Comparison of ENCODE assay signal across 9 cellular contexts in genomic region chr9:137198051-137198747, GRCh38. TPM values are rescaled to one million over a fixed set of nuclear protein-coding genes. Genes with fewer than 3 reads are reported as not detected.
A peak's percentile ranks its signal among the peaks of the same experiment; 100 is the strongest.
DNase-seq lines count a peak whose midpoint lies in the region; ATAC-seq, FAIRE-seq and TF ChIP-seq lines count a peak whose summit lies in the region.
"Had no signal": no experiment of that assay in that cellular context is flagged by ENCODE, and none has a peak within 500 bp of the region (broad histone marks: within the 10 kb centered on the region; RNA-seq: fewer than 3 reads in every experiment).

No MANE protein-coding gene starts in this region.

- ATAC-seq in GM23338 = no peak

- H3K79me2 ChIP-seq in GM23338 (replicated peaks; ENCODE audit: insufficient read depth) = peaks cover 57% of the 10 kb centered on the region

- peaks cover 16% of the 10 kb centered on the region; the same call in 1 of the 2 replicates for H3K4me1 ChIP-seq in GM23338 (ENCODE audit: insufficient read depth)
- peaks cover 55 to 60% of the 10 kb centered on the region in 2 donors for H3K4me1 ChIP-seq in mucosa of rectum (ENCODE audit: control insufficient read depth in 2 of 2, insufficient read depth in 2 of 2, low read length in 2 of 2)

- no peaks in the 10 kb centered on the region for H3K9me3 ChIP-seq in mucosa of rectum (ENCODE audit: control insufficient read depth in 2 of 2, low read length in 2 of 2)

- no peaks in the 10 kb centered on the region; the same call in 2 of the 3 replicates for H3K9me3 Mint-ChIP-seq in GM23338

- TF ChIP-seq CTCF in AG04449 (IDR thresholded peaks at IDR 0.05; ENCODE audit: insufficient read depth, low read length, missing control alignments) (no peak), GM23338 (conservative IDR thresholded peaks at IDR 0.05; ENCODE audit: low read depth in 2 of 2) (no peak)

- H3K27me3 ChIP-seq in GM23338 (ENCODE audit: insufficient read depth) (no peaks in the 10 kb centered on the region), mucosa of rectum (ENCODE audit: control insufficient read depth in 2 of 2, insufficient read depth in 2 of 2, low read length in 2 of 2) (no peaks in the 10 kb centered on the region)

- POLR2A ChIA-PET in AG04449 (lab: Yijun Ruan, JAX) = interaction anchor here (1.5 kb wide), 1 partner anchor 9 kb away, joined by 5 read pairs; the partner anchor contains the start of genes ANAPC2 and SSNA1

- H3K4me1 Mint-ChIP-seq in GM23338 = peaks cover 25% of the 10 kb centered on the region

- H2AFZ ChIP-seq in GM23338 = no peak overlapping the region

- no peak for FAIRE-seq in GM12892 (lab: Jason Lieb, UNC)

- no peak overlapping the region for H3K27ac ChIP-seq in GM23338 (ENCODE audit: low read depth)
- peak overlapping the region; percentile 73 for H3K27ac ChIP-seq in caudate nucleus (ENCODE audit: low read depth, low read length)
- H3K27ac ChIP-seq in mucosa of rectum (ENCODE audit: low read depth in 2 of 2, low read length in 2 of 2) = peak overlapping the region; percentile 96 to 97

- no peaks in the 10 kb centered on the region for H3K36me3 ChIP-seq in GM23338 (ENCODE audit: insufficient read depth)
- H3K36me3 ChIP-seq in mucosa of rectum (ENCODE audit: control insufficient read depth in 2 of 2, insufficient read depth in 2 of 2, low read length in 2 of 2) = peaks cover 0 to under 1% of the 10 kb centered on the region in 2 donors

- no peaks in the 10 kb centered on the region for H3K9me2 ChIP-seq in GM23338 (ENCODE audit: insufficient read depth)

- H3K4me3 ChIP-seq in AG04449 (ENCODE audit: low read depth, low read length) = peak overlapping the region; percentile 57
- H3K4me3 ChIP-seq in GM23338 = peak overlapping the region; percentile 55; the same call in 1 of the 2 replicates
- H3K4me3 ChIP-seq in mucosa of rectum (ENCODE audit: low read length in 2 of 2) = peak overlapping the region; percentile 67 to 72

- no peak overlapping the region for H3K27ac Mint-ChIP-seq in GM23338

- no peak for TF ChIP-seq POLR2A in GM12892 (IDR thresholded peaks at IDR 0.05; ENCODE audit: low read depth, low read length)

- peak overlapping the region; percentile 43 for H3K4me3 Mint-ChIP-seq in GM23338

- peaks cover 7% of the 10 kb centered on the region for H3K27me3 Mint-ChIP-seq in GM23338 (ENCODE audit: insufficient read depth, low read depth, poor library complexity)

- peak overlapping the region; percentile 87 for H3K4me2 ChIP-seq in GM23338

- H4K20me1 ChIP-seq in GM23338 (replicated peaks; ENCODE audit: insufficient read depth) = peaks cover 4% of the 10 kb centered on the region

- H3K9ac ChIP-seq in mucosa of rectum (ENCODE audit: low read depth in 1 of 2, low read length in 2 of 2) = peak overlapping the region; percentile 83

- no peak for DNase-seq in AG04449 (ENCODE audit: low read depth, low spot score)
- DNase-seq in GM23338 (ENCODE audit: low spot score) = no peak
- peak in 6 of 61 donors; percentile 17 to 57 (median 36) for DNase-seq in caudate nucleus (lab: John Stamatoyannopoulos, UW)
- DNase-seq in GM12892 (ENCODE audit: insufficient read length) = no peak
- no peak for DNase-seq in stimulated activated naive CD4-positive, alpha-beta T cell treated with Interleukin-2 at 50 U/mL for 16 hours (lab: John Stamatoyannopoulos, UW)
- no peak for DNase-seq in DMS79 treated with DMSO at 0.1 percent for 48 hours (lab: John Stamatoyannopoulos, UW)
- no peak for DNase-seq in Kasumi-1 (lab: John Stamatoyannopoulos, UW)
- DNase-seq: SHP77 had no signal

- no peaks in the 10 kb centered on the region; the same call in 2 of the 3 replicates for H3K36me3 Mint-ChIP-seq in GM23338 (ENCODE audit: low read depth)

- H3F3A ChIP-seq in GM23338 (replicated peaks; ENCODE audit: low read depth) = peaks cover 15% of the 10 kb centered on the region; the same call in 1 of the 2 replicates

- CTCF ChIA-PET in AG04449 (lab: Yijun Ruan, JAX) = interaction anchor here (1.8 to 2.5 kb wide), 2 partner anchors 9 to 39 kb away, joined by 7 to 15 read pairs; partner anchors contain the start of genes ANAPC2 and SSNA1

TF ChIP-seq in GM23338, 12 proteins besides CTCF, POLR2A, EP300 and RAD21 (continues in another document):
- TF ChIP-seq ETS1 (IDR thresholded peaks at IDR 0.05) (no peak), EZH2phosphoT487 (IDR thresholded peaks at IDR 0.05; ENCODE audit: unreplicated experiment) (no peak), EZH2 (IDR thresholded peaks at IDR 0.05; ENCODE audit: low read depth, unreplicated experiment) (no peak), ZNF331 (CRISPR knock-in tag; IDR thresholded peaks at IDR 0.05; ENCODE audit: low read depth) (no peak), POLR2AphosphoS5 (IDR thresholded peaks at IDR 0.05; ENCODE audit: low read depth) (no peak), ZNF114 (CRISPR knock-in tag; IDR thresholded peaks at IDR 0.05) (no peak), JUNB (IDR thresholded peaks at IDR 0.05; ENCODE audit: unreplicated experiment) (no peak), STAT1 (IDR thresholded peaks at IDR 0.05; ENCODE audit: unreplicated experiment) (no peak), NANOG (IDR thresholded peaks at IDR 0.05; ENCODE audit: borderline replicate concordance) (no peak), REST (IDR thresholded peaks at IDR 0.05; ENCODE audit: unreplicated experiment) (no peak), CREB1 (CRISPR knock-in tag; IDR thresholded peaks at IDR 0.05; ENCODE audit: low read depth) (no peak)

RNA-seq across cellular contexts. Expression of gene TPRN, which starts 2.3 kb away (rescaled TPM):
- 29.2 and 29.3 TPM in 2 replicates for total RNA-seq in GM23338 (2014; rRNA removed; shearing (Covaris generic))
- 6.4 and 9.1 TPM in 2 replicates for polyA plus RNA-seq in GM23338 (2016; fragmentation: Nextera tagmentation; extraction: Ambion mirVana)
- 4.1 TPM for polyA plus RNA-seq in GM12892 (2012; ENCODE audit: missing spikeins)

RNA-seq across cellular contexts. Expression of gene TMEM203, which starts 7.2 kb away (rescaled TPM):
- total RNA-seq in GM23338 (2014; rRNA removed; shearing (Covaris generic)) = 43.2 and 53.4 TPM in 2 replicates
- polyA plus RNA-seq in GM23338 (2016; fragmentation: Nextera tagmentation; extraction: Ambion mirVana) = 32.7 and 37.4 TPM in 2 replicates
- polyA plus RNA-seq in GM12892 (2012; ENCODE audit: missing spikeins) = 27.7 TPM

RNA-seq across cellular contexts. Expression of gene NDOR1, which starts 7.3 kb away (rescaled TPM):
- total RNA-seq in GM23338 (2014; rRNA removed; shearing (Covaris generic)) = 25.4 and 38.1 TPM in 2 replicates
- 19.4 and 19.7 TPM in 2 replicates for polyA plus RNA-seq in GM23338 (2016; fragmentation: Nextera tagmentation; extraction: Ambion mirVana)
- polyA plus RNA-seq in GM12892 (2012; ENCODE audit: missing spikeins) = 3.8 TPM

RNA-seq across cellular contexts. Expression of gene SSNA1, which starts 9.7 kb away (rescaled TPM):
- total RNA-seq in GM23338 (2014; rRNA removed; shearing (Covaris generic)) = 91.5 and 132 TPM in 2 replicates
- polyA plus RNA-seq in GM23338 (2016; fragmentation: Nextera tagmentation; extraction: Ambion mirVana) = 154 TPM in 2 replicates
- polyA plus RNA-seq in GM12892 (2012; ENCODE audit: missing spikeins) = 55.4 TPM

RNA-seq across cellular contexts. Expression of gene ANAPC2, which starts 9.8 kb away (rescaled TPM):
- total RNA-seq in GM23338 (2014; rRNA removed; shearing (Covaris generic)) = 41.5 and 42.9 TPM in 2 replicates
- polyA plus RNA-seq in GM23338 (2016; fragmentation: Nextera tagmentation; extraction: Ambion mirVana) = 16.4 and 19.2 TPM in 2 replicates
- polyA plus RNA-seq in GM12892 (2012; ENCODE audit: missing spikeins) = 22.5 TPM
